Comparison of ENCODE assay signal across 26 cellular contexts in genomic region chr6:128271527-128271926, GRCh38.
DNase-seq lines count a peak whose midpoint lies in the region; ATAC-seq, FAIRE-seq and TF ChIP-seq lines count a peak whose summit lies in the region.
"Had no signal": no experiment of that assay in that cellular context is flagged by ENCODE, and none has a peak within 500 bp of the region (broad histone marks: within the 10 kb centered on the region; RNA-seq: fewer than 3 reads in every experiment).

No MANE protein-coding gene starts in this region.

- TF ChIP-seq POLR2A in breast epithelium (IDR thresholded peaks at IDR 0.05) = no peak

- no peak overlapping the region for H3K4me3 Mint-ChIP-seq in MCF 10A (ENCODE audit: unreplicated experiment)
- H3K4me3 Mint-ChIP-seq in astrocyte (ENCODE audit: unreplicated experiment) = no peak overlapping the region
- H3K4me3 Mint-ChIP-seq: CD4-positive, alpha-beta memory T cell had no signal

- H3K4me1 Mint-ChIP-seq in MCF 10A (ENCODE audit: insufficient read depth, unreplicated experiment) (peaks cover 19% of the 10 kb centered on the region), astrocyte (ENCODE audit: low read depth, unreplicated experiment) (peaks cover 16% of the 10 kb centered on the region)

- H3K27ac Mint-ChIP-seq in MCF 10A (ENCODE audit: low read depth, unreplicated experiment) = no peak overlapping the region
- no peak overlapping the region for H3K27ac Mint-ChIP-seq in astrocyte (ENCODE audit: unreplicated experiment)
- H3K27ac Mint-ChIP-seq: CD4-positive, alpha-beta memory T cell had no signal

- H3K4me1 ChIP-seq in breast epithelium (no peaks in the 10 kb centered on the region), astrocyte (ENCODE audit: insufficient read depth, low read length) (no peaks in the 10 kb centered on the region), colonic mucosa (no peaks in the 10 kb centered on the region)
- H3K4me1 ChIP-seq: BLaER1 treated with 17β-estradiol and CSF1 and Interleukin-3, amounts not matched to agents 10 nM and 100 nM; Caco-2 had no signal

- CTCF ChIA-PET in MCF 10A (lab: Yijun Ruan, JAX) = no interaction called here

- H3K4me2 ChIP-seq in astrocyte (ENCODE audit: low read length) = no peak overlapping the region
- H3K4me2 ChIP-seq: BLaER1 treated with 17β-estradiol and CSF1 and Interleukin-3, amounts not matched to agents 10 nM and 100 nM; SK-N-SH had no signal

- no peak for TF ChIP-seq CTCF in MCF 10A (IDR thresholded peaks at IDR 0.05; ENCODE audit: unreplicated experiment)
- no peak for TF ChIP-seq CTCF in breast epithelium (IDR thresholded peaks at IDR 0.05)
- TF ChIP-seq CTCF in astrocyte (IDR thresholded peaks at IDR 0.05; ENCODE audit: insufficient read depth, low read depth, low read length) = no peak
- TF ChIP-seq CTCF in fibroblast of mammary gland (conservative IDR thresholded peaks at IDR 0.05; ENCODE audit: control insufficient read depth, insufficient read depth, low read depth, low read length) = no peak
- TF ChIP-seq CTCF in colonic mucosa (IDR thresholded peaks at IDR 0.05) = no peak

- DNase-seq in MCF 10A (ENCODE audit: unreplicated experiment) = peak; percentile 4
- no peak for DNase-seq in breast epithelium (ENCODE audit: low spot score in 2 of 2)
- peak; percentile 55 for DNase-seq in astrocyte (ENCODE audit: low read depth)
- DNase-seq in fibroblast of mammary gland (ENCODE audit: low read depth) = peak; percentile 54
- DNase-seq in NCI-H1930 (lab: John Stamatoyannopoulos, UW) = no peak
- DNase-seq in colonic mucosa = no peak
- DNase-seq: 8988T; Caco-2; CD4-positive, alpha-beta memory T cell; GDM1; GOT3; Kasumi-1; MM.1S; NCI-H1048; NCI-H1436; NCI-H187 treated with DMSO at 0.1 percent for 48 hours; NCI-H774; NK-92 treated with Interleukin-12 subunit alpha and Interleukin-12 subunit beta, amount 100 ng/mL, for 24 hours; SIG-M5; SK-N-SH had no signal

- no peak for FAIRE-seq in astrocyte (lab: Jason Lieb, UNC)
- FAIRE-seq: GM18507 had no signal

- no peaks in the 10 kb centered on the region for H3K27me3 ChIP-seq in breast epithelium
- no peaks in the 10 kb centered on the region for H3K27me3 ChIP-seq in astrocyte (ENCODE audit: insufficient read depth, low read length)
- H3K27me3 ChIP-seq in colonic mucosa = no peaks in the 10 kb centered on the region
- H3K27me3 ChIP-seq: BLaER1 treated with 17β-estradiol and CSF1 and Interleukin-3, amounts not matched to agents 10 nM and 100 nM had no signal

- peaks cover 6% of the 10 kb centered on the region for H3K36me3 Mint-ChIP-seq in MCF 10A (ENCODE audit: insufficient read depth, unreplicated experiment)
- no peaks in the 10 kb centered on the region for H3K36me3 Mint-ChIP-seq in astrocyte (ENCODE audit: low read depth, unreplicated experiment)
- H3K36me3 Mint-ChIP-seq: CD4-positive, alpha-beta memory T cell had no signal

- peaks cover 44% of the 10 kb centered on the region for H3K79me2 ChIP-seq in astrocyte (ENCODE audit: insufficient read depth, low read length)

- H3K9me3 Mint-ChIP-seq in MCF 10A (ENCODE audit: unreplicated experiment) (no peaks in the 10 kb centered on the region), astrocyte (ENCODE audit: unreplicated experiment) (no peaks in the 10 kb centered on the region)
- H3K9me3 Mint-ChIP-seq: CD4-positive, alpha-beta memory T cell had no signal

- ATAC-seq in HG03469 (IDR thresholded peaks at IDR 0.05; ENCODE audit: unreplicated experiment) (no peak), GM21447 (IDR thresholded peaks at IDR 0.05; ENCODE audit: unreplicated experiment) (no peak)
- ATAC-seq: HCT116, Panc1 had no signal

- POLR2A ChIA-PET in MCF 10A (lab: Yijun Ruan, JAX) = no interaction called here

- H3K9me3 ChIP-seq in breast epithelium (no peaks in the 10 kb centered on the region), astrocyte (ENCODE audit: insufficient read depth, low read depth, low read length) (no peaks in the 10 kb centered on the region), colonic mucosa (no peaks in the 10 kb centered on the region)
- H3K9me3 ChIP-seq: BLaER1 treated with 17β-estradiol and CSF1 and Interleukin-3, amounts not matched to agents 10 nM and 100 nM; Caco-2; SK-N-SH had no signal

- H3K27ac ChIP-seq in breast epithelium (no peak overlapping the region), astrocyte (ENCODE audit: low read depth, low read length) (no peak overlapping the region), colonic mucosa (no peak overlapping the region)
- H3K27ac ChIP-seq: BLaER1 treated with 17β-estradiol and CSF1 and Interleukin-3, amounts not matched to agents 10 nM and 100 nM had no signal

- H3K36me3 ChIP-seq in breast epithelium = no peaks in the 10 kb centered on the region
- H3K36me3 ChIP-seq in astrocyte (ENCODE audit: insufficient read depth, low read length) = peaks cover 5% of the 10 kb centered on the region
- H3K36me3 ChIP-seq in colonic mucosa = no peaks in the 10 kb centered on the region
- H3K36me3 ChIP-seq: BLaER1 treated with 17β-estradiol and CSF1 and Interleukin-3, amounts not matched to agents 10 nM and 100 nM had no signal

- no peak overlapping the region for H2AFZ ChIP-seq in astrocyte (ENCODE audit: low read depth, low read length)

- no TSS peak for BruUV-seq in MCF 10A (replicated peaks; lab: Mats Ljungman, UMichigan)

- H3K27me3 Mint-ChIP-seq in MCF 10A (ENCODE audit: insufficient read depth, unreplicated experiment) (no peaks in the 10 kb centered on the region), astrocyte (ENCODE audit: low read depth, unreplicated experiment) (no peaks in the 10 kb centered on the region)
- H3K27me3 Mint-ChIP-seq: CD4-positive, alpha-beta memory T cell had no signal

- H3K9ac ChIP-seq in astrocyte (ENCODE audit: low read length) (no peak overlapping the region), colonic mucosa (ENCODE audit: low read depth in 2 of 2, low read length in 2 of 2) (no peak overlapping the region)
- H3K9ac ChIP-seq: BLaER1 treated with 17β-estradiol and CSF1 and Interleukin-3, amounts not matched to agents 10 nM and 100 nM; SK-N-SH had no signal

- peaks cover 14% of the 10 kb centered on the region for H4K20me1 ChIP-seq in astrocyte (ENCODE audit: insufficient read depth, low read length)
- H4K20me1 ChIP-seq: BLaER1 treated with 17β-estradiol and CSF1 and Interleukin-3, amounts not matched to agents 10 nM and 100 nM had no signal

- H3K4me3 ChIP-seq in breast epithelium = no peak overlapping the region
- no peak overlapping the region for H3K4me3 ChIP-seq in astrocyte (ENCODE audit: insufficient read depth, low read depth, low read length)
- H3K4me3 ChIP-seq in fibroblast of mammary gland (ENCODE audit: control insufficient read depth, low read depth, low read length) = no peak overlapping the region
- H3K4me3 ChIP-seq in colonic mucosa = no peak overlapping the region
- H3K4me3 ChIP-seq: BLaER1 treated with 17β-estradiol and CSF1 and Interleukin-3, amounts not matched to agents 10 nM and 100 nM had no signal

- intact Hi-C loops in MCF 10A (cut with micrococcal nuclease) (no loop called here), breast epithelium (cut with DNase I; ENCODE audit: low total_unique reads) (no loop called here), colonic mucosa (cut with DNase I) (no loop called here)

Comparison
In these comparisons a context has a peak if more than half of its experiments do, and no peak if none do; other contexts are left out.
1. DNase-seq: peak in MCF 10A (single experiment), astrocyte (single experiment) and fibroblast of mammary gland (single experiment); none in breast epithelium (0 of 2), NCI-H1930 (0 of 2) and colonic mucosa (single experiment).